Comparison of ENCODE assay signal across 8 cellular contexts in genomic region chr6:118709859-118710350, GRCh38. TPM values are rescaled to one million over a fixed set of nuclear protein-coding genes. Genes with fewer than 3 reads are reported as not detected.
DNase-seq lines count a peak whose midpoint lies in the region; ATAC-seq, FAIRE-seq and TF ChIP-seq lines count a peak whose summit lies in the region.

No MANE protein-coding gene starts in this region.

- peak overlapping the region; percentile 53 for H2AFZ ChIP-seq in astrocyte (ENCODE audit: low read depth, low read length)

- H3K27ac ChIP-seq in astrocyte (ENCODE audit: low read depth, low read length) (peak overlapping the region; percentile 89), left lung (peak overlapping the region; percentile 77 to 84)

- H3K4me1 ChIP-seq in astrocyte (ENCODE audit: insufficient read depth, low read length) (peaks cover 47% of the 10 kb centered on the region), left lung (peaks cover 0 to 33% of the 10 kb centered on the region in 2 donors)

- intact Hi-C loops in left lung (cut with DNase I), result no loop called here

- ATAC-seq in GM19043 (IDR thresholded peaks at IDR 0.05; ENCODE audit: low read depth, unreplicated experiment) (peak; percentile 88), HG03280 (IDR thresholded peaks at IDR 0.05; ENCODE audit: unreplicated experiment) (peak; percentile 91), left lung (peak; percentile 72)

- no peaks in the 10 kb centered on the region for H3K27me3 Mint-ChIP-seq in astrocyte (ENCODE audit: low read depth, unreplicated experiment)

- H3K4me3 Mint-ChIP-seq in astrocyte (ENCODE audit: unreplicated experiment), result peak overlapping the region; percentile 75

- H3K27me3 ChIP-seq in astrocyte (ENCODE audit: insufficient read depth, low read length), result no peaks in the 10 kb centered on the region
- H3K27me3 ChIP-seq in left lung, result no peaks in the 10 kb centered on the region

- POLR2A ChIA-PET in AG04449 (lab: Yijun Ruan, JAX), result interaction anchor here (0.9 to 1.7 kb wide), 3 partner anchors 34 to 75 kb away, joined by 3 to 4 read pairs (median 4); no protein-coding TSS in a partner anchor

- peak overlapping the region; percentile 81 for H3K9ac ChIP-seq in astrocyte (ENCODE audit: low read length)

- DNase-seq in AG04449 (ENCODE audit: low read depth, low spot score) (no peak), T-helper 1 cell (peak; percentile 22 to 95 (median 53)), astrocyte (ENCODE audit: low read depth) (peak; percentile 93), left lung (no peak), HuH-7.5 (ENCODE audit: low spot score) (no peak)
- peak; percentile 56 for DNase-seq in stimulated activated CD8-positive, alpha-beta memory T cell treated with anti-CD3 and anti-CD28 coated beads, Interleukin-12 subunit alpha, Interleukin-12 subunit beta, amount 100 ng/mL, for 4 hours (ENCODE audit: low read depth)

- no peaks in the 10 kb centered on the region for H4K20me1 ChIP-seq in astrocyte (ENCODE audit: insufficient read depth, low read length)

- peaks cover 21% of the 10 kb centered on the region for H3K79me2 ChIP-seq in astrocyte (ENCODE audit: insufficient read depth, low read length)

- peak overlapping the region; percentile 95 for H3K27ac Mint-ChIP-seq in astrocyte (ENCODE audit: unreplicated experiment)

- FAIRE-seq in astrocyte (lab: Jason Lieb, UNC), result peak; percentile 83

- H3K4me3 ChIP-seq in AG04449 (ENCODE audit: low read depth, low read length) (peak overlapping the region; percentile 58), astrocyte (ENCODE audit: insufficient read depth, low read depth, low read length) (peak overlapping the region; percentile 74), left lung (peak overlapping the region; percentile 18 to 32)

- H3K4me2 ChIP-seq in astrocyte (ENCODE audit: low read length), result peak overlapping the region; percentile 86

- H3K36me3 ChIP-seq in astrocyte (ENCODE audit: insufficient read depth, low read length) (no peaks in the 10 kb centered on the region), left lung (no peaks in the 10 kb centered on the region)

- H3K9me3 ChIP-seq in astrocyte (ENCODE audit: insufficient read depth, low read depth, low read length), result no peaks in the 10 kb centered on the region
- no peaks in the 10 kb centered on the region for H3K9me3 ChIP-seq in left lung

- TF ChIP-seq CTCF in AG04449 (IDR thresholded peaks at IDR 0.05; ENCODE audit: insufficient read depth, low read length, missing control alignments) (no peak), astrocyte (IDR thresholded peaks at IDR 0.05; ENCODE audit: insufficient read depth, low read depth, low read length) (no peak), left lung (IDR thresholded peaks at IDR 0.05) (no peak)

- peaks cover 45% of the 10 kb centered on the region for H3K4me1 Mint-ChIP-seq in astrocyte (ENCODE audit: low read depth, unreplicated experiment)

- no peaks in the 10 kb centered on the region for H3K9me3 Mint-ChIP-seq in astrocyte (ENCODE audit: unreplicated experiment)

- CTCF ChIA-PET in AG04449 (lab: Yijun Ruan, JAX), result interaction anchor here (0.8 kb wide), 1 partner anchor 34 kb away, joined by 3 read pairs; no protein-coding TSS in a partner anchor

- H3K36me3 Mint-ChIP-seq in astrocyte (ENCODE audit: low read depth, unreplicated experiment), result no peaks in the 10 kb centered on the region

RNA-seq across cellular contexts. Expression of gene CEP85L, which starts 58.5 kb away (rescaled TPM):
- 16.3 and 19.3 TPM in 2 replicates for total RNA-seq in astrocyte
- 10 to 100 TPM in 1 of 2 donors, 1 to 10 TPM in 1; 9.2 to 11.3 TPM for total RNA-seq in left lung

Comparison
In these comparisons a context has a peak if more than half of its experiments do, and no peak if none do; other contexts are left out.
1. DNase-seq: peak in T-helper 1 cell (5 of 5), astrocyte (single experiment) and stimulated activated CD8-positive, alpha-beta memory T cell treated with anti-CD3 and anti-CD28 coated beads, Interleukin-12 subunit alpha, Interleukin-12 subunit beta, amount 100 ng/mL, for 4 hours (single experiment); none in AG04449 (single experiment), left lung (0 of 2) and HuH-7.5 (single experiment).
2. Peak in every context shown above with its lines, with median percentiles within 50 percentile points of each other: H3K4me3 ChIP-seq and ATAC-seq.